Comparison of ENCODE assay signal across 2 cellular contexts in the genomic region with DNA sequence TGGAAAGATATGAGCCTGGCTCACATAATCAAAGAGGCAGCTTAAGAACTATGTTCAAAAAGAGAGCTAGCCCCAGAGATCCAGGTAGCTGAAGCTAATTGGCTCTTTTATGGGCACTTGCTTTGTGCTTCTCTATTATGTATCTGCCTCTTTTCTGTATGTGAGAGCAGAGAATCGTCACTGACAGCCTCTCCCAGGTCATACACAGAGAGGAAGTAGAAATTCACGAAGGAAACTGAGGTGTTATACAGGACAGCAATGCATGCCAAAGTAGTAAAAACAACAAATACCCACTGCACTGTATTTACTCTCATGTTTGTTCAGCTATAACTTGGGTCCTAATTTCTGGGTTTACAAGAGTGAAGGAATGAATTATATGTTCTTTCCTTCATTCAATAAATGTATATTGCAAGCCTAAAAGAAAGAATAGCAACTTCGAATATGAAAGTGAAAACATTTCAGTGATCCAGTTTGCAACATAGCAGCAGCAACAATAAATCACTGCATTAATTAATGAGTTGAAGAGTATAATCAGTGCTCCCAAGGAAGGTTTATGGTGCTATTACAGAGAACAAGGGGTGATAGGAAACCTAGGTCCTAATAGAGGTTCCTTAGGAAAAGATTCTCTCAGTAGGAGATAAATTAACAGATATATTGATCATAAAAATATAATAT.
TF ChIP-seq lines count a peak whose summit lies in the region.

No MANE protein-coding gene starts in this region.

TF ChIP-seq in SK-N-SH, 30 proteins besides CTCF, POLR2A, EP300 and RAD21 (continued from another document):
- TF ChIP-seq, protein P1, sequence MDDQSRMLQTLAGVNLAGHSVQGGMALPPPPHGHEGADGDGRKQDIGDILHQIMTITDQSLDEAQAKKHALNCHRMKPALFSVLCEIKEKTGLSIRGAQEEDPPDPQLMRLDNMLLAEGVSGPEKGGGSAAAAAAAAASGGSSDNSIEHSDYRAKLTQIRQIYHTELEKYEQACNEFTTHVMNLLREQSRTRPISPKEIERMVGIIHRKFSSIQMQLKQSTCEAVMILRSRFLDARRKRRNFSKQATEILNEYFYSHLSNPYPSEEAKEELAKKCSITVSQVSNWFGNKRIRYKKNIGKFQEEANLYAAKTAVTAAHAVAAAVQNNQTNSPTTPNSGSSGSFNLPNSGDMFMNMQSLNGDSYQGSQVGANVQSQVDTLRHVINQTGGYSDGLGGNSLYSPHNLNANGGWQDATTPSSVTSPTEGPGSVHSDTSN (IDR thresholded peaks at IDR 0.05) = no peak

TF ChIP-seq in SK-N-SH treated with all-trans-retinoic acid at 6 μM for 48 hours, 23 proteins besides CTCF, POLR2A, EP300 and RAD21 (continued from another document):
- TF ChIP-seq, protein P2, sequence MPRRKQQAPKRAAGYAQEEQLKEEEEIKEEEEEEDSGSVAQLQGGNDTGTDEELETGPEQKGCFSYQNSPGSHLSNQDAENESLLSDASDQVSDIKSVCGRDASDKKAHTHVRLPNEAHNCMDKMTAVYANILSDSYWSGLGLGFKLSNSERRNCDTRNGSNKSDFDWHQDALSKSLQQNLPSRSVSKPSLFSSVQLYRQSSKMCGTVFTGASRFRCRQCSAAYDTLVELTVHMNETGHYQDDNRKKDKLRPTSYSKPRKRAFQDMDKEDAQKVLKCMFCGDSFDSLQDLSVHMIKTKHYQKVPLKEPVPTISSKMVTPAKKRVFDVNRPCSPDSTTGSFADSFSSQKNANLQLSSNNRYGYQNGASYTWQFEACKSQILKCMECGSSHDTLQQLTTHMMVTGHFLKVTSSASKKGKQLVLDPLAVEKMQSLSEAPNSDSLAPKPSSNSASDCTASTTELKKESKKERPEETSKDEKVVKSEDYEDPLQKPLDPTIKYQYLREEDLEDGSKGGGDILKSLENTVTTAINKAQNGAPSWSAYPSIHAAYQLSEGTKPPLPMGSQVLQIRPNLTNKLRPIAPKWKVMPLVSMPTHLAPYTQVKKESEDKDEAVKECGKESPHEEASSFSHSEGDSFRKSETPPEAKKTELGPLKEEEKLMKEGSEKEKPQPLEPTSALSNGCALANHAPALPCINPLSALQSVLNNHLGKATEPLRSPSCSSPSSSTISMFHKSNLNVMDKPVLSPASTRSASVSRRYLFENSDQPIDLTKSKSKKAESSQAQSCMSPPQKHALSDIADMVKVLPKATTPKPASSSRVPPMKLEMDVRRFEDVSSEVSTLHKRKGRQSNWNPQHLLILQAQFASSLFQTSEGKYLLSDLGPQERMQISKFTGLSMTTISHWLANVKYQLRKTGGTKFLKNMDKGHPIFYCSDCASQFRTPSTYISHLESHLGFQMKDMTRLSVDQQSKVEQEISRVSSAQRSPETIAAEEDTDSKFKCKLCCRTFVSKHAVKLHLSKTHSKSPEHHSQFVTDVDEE (CRISPR knock-in tag; IDR thresholded peaks at IDR 0.05) = no peak
- TF ChIP-seq ZNF8 (CRISPR knock-in tag; IDR thresholded peaks at IDR 0.05) (no peak), PPARA (CRISPR knock-in tag; IDR thresholded peaks at IDR 0.05; ENCODE audit: borderline replicate concordance) (no peak), BACH2 (CRISPR knock-in tag; IDR thresholded peaks at IDR 0.05; ENCODE audit: borderline replicate concordance) (no peak), ARNTL (CRISPR knock-in tag; IDR thresholded peaks at IDR 0.05; ENCODE audit: borderline replicate concordance, low read depth) (no peak), ESRRG (CRISPR knock-in tag; IDR thresholded peaks at IDR 0.05) (no peak)
- TF ChIP-seq, protein P3, sequence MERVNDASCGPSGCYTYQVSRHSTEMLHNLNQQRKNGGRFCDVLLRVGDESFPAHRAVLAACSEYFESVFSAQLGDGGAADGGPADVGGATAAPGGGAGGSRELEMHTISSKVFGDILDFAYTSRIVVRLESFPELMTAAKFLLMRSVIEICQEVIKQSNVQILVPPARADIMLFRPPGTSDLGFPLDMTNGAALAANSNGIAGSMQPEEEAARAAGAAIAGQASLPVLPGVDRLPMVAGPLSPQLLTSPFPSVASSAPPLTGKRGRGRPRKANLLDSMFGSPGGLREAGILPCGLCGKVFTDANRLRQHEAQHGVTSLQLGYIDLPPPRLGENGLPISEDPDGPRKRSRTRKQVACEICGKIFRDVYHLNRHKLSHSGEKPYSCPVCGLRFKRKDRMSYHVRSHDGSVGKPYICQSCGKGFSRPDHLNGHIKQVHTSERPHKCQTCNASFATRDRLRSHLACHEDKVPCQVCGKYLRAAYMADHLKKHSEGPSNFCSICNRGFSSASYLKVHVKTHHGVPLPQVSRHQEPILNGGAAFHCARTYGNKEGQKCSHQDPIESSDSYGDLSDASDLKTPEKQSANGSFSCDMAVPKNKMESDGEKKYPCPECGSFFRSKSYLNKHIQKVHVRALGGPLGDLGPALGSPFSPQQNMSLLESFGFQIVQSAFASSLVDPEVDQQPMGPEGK (CRISPR knock-in tag; IDR thresholded peaks at IDR 0.05; ENCODE audit: borderline replicate concordance) = no peak
